In the genomic region with DNA sequence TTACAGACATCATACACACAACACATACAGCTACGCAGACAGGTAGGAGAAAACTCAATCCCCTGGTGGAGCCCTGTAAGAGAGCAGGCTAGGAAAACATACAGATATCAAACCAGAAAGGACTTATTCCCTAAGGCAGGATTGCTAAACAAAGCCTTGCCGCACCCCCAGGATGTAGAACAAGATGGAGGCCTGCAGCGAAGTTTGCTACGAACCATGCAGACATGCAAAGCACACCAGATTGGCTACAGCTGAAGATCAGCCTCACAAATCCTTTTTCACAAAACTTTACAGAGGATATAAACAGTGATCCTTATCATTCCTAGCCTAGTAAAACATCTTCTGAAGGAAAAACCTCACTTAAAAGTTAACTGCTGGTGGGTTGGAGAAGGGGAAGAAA, we compare ENCODE assay signal across 25 cellular contexts. TPM values are rescaled to one million over a fixed set of nuclear protein-coding genes. Genes with fewer than 3 reads are reported as not detected.
DNase-seq lines count a peak whose midpoint lies in the region; ATAC-seq and TF ChIP-seq lines count a peak whose summit lies in the region.
"Had no signal": no experiment of that assay in that cellular context is flagged by ENCODE, and none has a peak within 500 bp of the region (broad histone marks: within the 10 kb centered on the region; RNA-seq: fewer than 3 reads in every experiment).

No MANE protein-coding gene starts in this region.

- H3K4me2 ChIP-seq in mesendoderm (ENCODE audit: low read length) (no peak overlapping the region), smooth muscle cell (peak overlapping the region; percentile 59)

- no peak overlapping the region for H3K4me3 ChIP-seq in endodermal cell (ENCODE audit: low read length)
- H3K4me3 ChIP-seq in mesendoderm (ENCODE audit: low read length), result no peak overlapping the region
- H3K4me3 ChIP-seq in smooth muscle cell, result no peak overlapping the region
- no peak overlapping the region for H3K4me3 ChIP-seq in H7 (ENCODE audit: insufficient read depth, low read depth, low read length)
- no peak overlapping the region for H3K4me3 ChIP-seq in aorta (ENCODE audit: low read length in 2 of 2)
- H3K4me3 ChIP-seq: GM12878 had no signal

- H4K20me1 ChIP-seq in smooth muscle cell (ENCODE audit: low read depth), result no peaks in the 10 kb centered on the region

- no peak overlapping the region for H2BK5ac ChIP-seq in mesendoderm (ENCODE audit: low read length)

- peak overlapping the region; percentile 26 for H3K56ac ChIP-seq in mesendoderm (ENCODE audit: low read length)

- H3K4me1 ChIP-seq in endodermal cell (ENCODE audit: control insufficient read depth, insufficient read depth, low read length) (peaks cover 12% of the 10 kb centered on the region), mesendoderm (ENCODE audit: control insufficient read depth, low read depth, low read length) (peaks cover 4% of the 10 kb centered on the region), smooth muscle cell (ENCODE audit: low read depth) (peaks cover 14% of the 10 kb centered on the region), aorta (ENCODE audit: control insufficient read depth in 1 of 2, insufficient read depth in 2 of 2, low read length in 2 of 2) (no peaks in the 10 kb centered on the region)
- H3K4me1 ChIP-seq: BE2C had no signal

- no peak overlapping the region for H3K4me3 Mint-ChIP-seq in endodermal cell
- H3K4me3 Mint-ChIP-seq: HFFc6 had no signal

- no peak overlapping the region for H2BK120ac ChIP-seq in mesendoderm (ENCODE audit: low read depth, low read length)

- WGBS in endodermal cell (ENCODE audit: insufficient coverage in 1 of 2, insufficient read length in 1 of 2), 2 experiments, result 73 to 90% methylated on average over 3 to 4 of the region's 4 CpGs
- WGBS in mesendoderm (ENCODE audit: extremely low coverage, insufficient coverage, low lambda C conversion rate), result no CpG with 5 or more reads among the region's 4 CpGs
- WGBS in smooth muscle cell (ENCODE audit: low lambda C conversion rate), result 27% methylated on average over 4 of the region's 4 CpGs
- 54 to 85% methylated on average over 4 of the region's 4 CpGs for WGBS in aorta, 2 donors

- TF ChIP-seq CTCF in endodermal cell (conservative IDR thresholded peaks at IDR 0.05) (peak; percentile 31), smooth muscle cell (IDR thresholded peaks at IDR 0.05; ENCODE audit: borderline replicate concordance, insufficient read depth, poor library complexity, severe bottlenecking) (no peak)

- peaks cover 3% of the 10 kb centered on the region for H3K36me3 Mint-ChIP-seq in endodermal cell (ENCODE audit: low read depth)

- H3K4me1 Mint-ChIP-seq in endodermal cell, result peaks cover 30% of the 10 kb centered on the region

- H3K23ac ChIP-seq in mesendoderm (ENCODE audit: low read length), result no peak overlapping the region

- peak overlapping the region; percentile 77 for H2AFZ ChIP-seq in smooth muscle cell (ENCODE audit: low read depth)

- no peak overlapping the region for H4K8ac ChIP-seq in mesendoderm (ENCODE audit: low read depth, low read length)

- no peaks in the 10 kb centered on the region for H3K27me3 ChIP-seq in endodermal cell (ENCODE audit: control insufficient read depth, insufficient read depth, low read length, poor library complexity, severe bottlenecking)
- H3K27me3 ChIP-seq in mesendoderm (ENCODE audit: insufficient read depth, low read length, poor library complexity), result no peaks in the 10 kb centered on the region
- H3K27me3 ChIP-seq in smooth muscle cell (ENCODE audit: low read depth), result no peaks in the 10 kb centered on the region
- H3K27me3 ChIP-seq in H7 (ENCODE audit: control insufficient read depth, insufficient read depth, low read length), result no peaks in the 10 kb centered on the region
- no peaks in the 10 kb centered on the region for H3K27me3 ChIP-seq in aorta (ENCODE audit: control insufficient read depth in 1 of 2, insufficient read depth in 2 of 2, low read length in 1 of 2)
- H3K27me3 ChIP-seq: BE2C had no signal

- no peak overlapping the region for H3K9ac ChIP-seq in endodermal cell (ENCODE audit: extremely low read depth, low read length, poor library complexity, severe bottlenecking)
- no peak overlapping the region for H3K9ac ChIP-seq in mesendoderm (ENCODE audit: low read length)
- no peak overlapping the region for H3K9ac ChIP-seq in smooth muscle cell (ENCODE audit: low read depth)

- intact Hi-C loops in aorta (cut with DNase I), result no loop called here

- no peak overlapping the region for H2BK15ac ChIP-seq in mesendoderm (replicated peaks; ENCODE audit: low read depth)

- H3K79me2 ChIP-seq in mesendoderm (ENCODE audit: control insufficient read depth, insufficient read depth, low read length) (no peaks in the 10 kb centered on the region), smooth muscle cell (ENCODE audit: low read depth) (no peaks in the 10 kb centered on the region)

- H3K27ac Mint-ChIP-seq in endodermal cell, result peak overlapping the region; percentile 37
- H3K27ac Mint-ChIP-seq: CD4-positive, CD25-positive, alpha-beta regulatory T cell; HFFc6 had no signal

- H3K9me3 ChIP-seq in endodermal cell (ENCODE audit: control insufficient read depth, low read length), result peaks cover 18% of the 10 kb centered on the region
- no peaks in the 10 kb centered on the region for H3K9me3 ChIP-seq in smooth muscle cell (replicated peaks; ENCODE audit: low read depth)
- H3K9me3 ChIP-seq in aorta (ENCODE audit: control insufficient read depth, low read length), result no peaks in the 10 kb centered on the region
- H3K9me3 ChIP-seq: BE2C had no signal

- H3K27me3 Mint-ChIP-seq in endodermal cell (ENCODE audit: insufficient read depth), result no peaks in the 10 kb centered on the region

- H3K36me3 ChIP-seq in endodermal cell (ENCODE audit: control insufficient read depth, insufficient read depth, low read length) (no peaks in the 10 kb centered on the region), mesendoderm (ENCODE audit: control insufficient read depth, insufficient read depth, low read length) (no peaks in the 10 kb centered on the region), smooth muscle cell (ENCODE audit: low read depth) (no peaks in the 10 kb centered on the region), H7 (replicated peaks; ENCODE audit: control insufficient read depth, insufficient read depth, low read length) (no peaks in the 10 kb centered on the region; the same call in 1 of the 2 replicates), aorta (ENCODE audit: control insufficient read depth in 1 of 2, insufficient read depth in 2 of 2, low read length in 1 of 2) (no peaks in the 10 kb centered on the region)
- H3K36me3 ChIP-seq: BE2C had no signal

- H3K18ac ChIP-seq in mesendoderm (ENCODE audit: low read length), result no peak overlapping the region

- peak; percentile 3 for DNase-seq in NCI-H82 (lab: John Stamatoyannopoulos, UW)
- no peak for DNase-seq in NCI-H82 treated with DMSO at 0.1 percent for 48 hours (lab: John Stamatoyannopoulos, UW; ENCODE audit: unreplicated experiment)
- DNase-seq in endodermal cell, result no peak
- DNase-seq in mesendoderm, result peak; percentile 44
- no peak for DNase-seq in smooth muscle cell (lab: John Stamatoyannopoulos, UW; ENCODE audit: unreplicated experiment)
- DNase-seq in H7, result no peak
- DNase-seq in aorta, result no peak
- DNase-seq: BE2C; CD4-positive, CD25-positive, alpha-beta regulatory T cell; COR-L47; DMS 273 treated with DMSO at 0.1 percent for 48 hours; HFFc6; IMR-90; NCI-H1417 treated with DMSO at 0.1 percent for 48 hours; NCI-H1930; NCI-H2171; NCI-H526 treated with DMSO at 0.1 percent for 48 hours; OCI-M1; Right ventricle myocardium superior had no signal

- H3F3A ChIP-seq in smooth muscle cell (ENCODE audit: low read depth), result no peaks in the 10 kb centered on the region

- no peaks in the 10 kb centered on the region for H3K79me1 ChIP-seq in mesendoderm (ENCODE audit: low read length)

- no peak overlapping the region for H4K5ac ChIP-seq in mesendoderm (ENCODE audit: low read length)

- no peak overlapping the region for H3K4ac ChIP-seq in mesendoderm (ENCODE audit: low read depth, low read length)

- H3K9me3 Mint-ChIP-seq in endodermal cell, result peaks cover 15% of the 10 kb centered on the region
- H3K9me3 Mint-ChIP-seq: CD4-positive, CD25-positive, alpha-beta regulatory T cell; HFFc6 had no signal

- H3K27ac ChIP-seq in endodermal cell (ENCODE audit: low read depth, low read length) (no peak overlapping the region), mesendoderm (ENCODE audit: low read depth, low read length) (no peak overlapping the region), smooth muscle cell (ENCODE audit: low read depth) (no peak overlapping the region), aorta (ENCODE audit: low read depth in 1 of 2, low read length in 2 of 2) (no peak overlapping the region)
- H3K27ac ChIP-seq: 22Rv1 had no signal

- ATAC-seq in activated CD4-positive, CD25-positive, alpha-beta regulatory T cell treated with anti-CD3 and anti-CD28 coated beads, Interleukin-2, amount 50 U/mL, for 24 hours, result no peak
- ATAC-seq in aorta (ENCODE audit: low FRiP score), result no peak
- ATAC-seq: GM12878 had no signal

- no peak overlapping the region for H2AK5ac ChIP-seq in mesendoderm (ENCODE audit: low read length)

RNA-seq across cellular contexts. Expression of gene C18orf54, which starts 28.3 kb away (rescaled TPM):
- 10 to 100 TPM; 17.8 to 29.5 TPM for total RNA-seq in endodermal cell
- polyA plus RNA-seq in endodermal cell (2013, experiment 1 of 2), result 21.0 TPM
- 22.6 TPM for polyA plus RNA-seq in endodermal cell (2013, experiment 2 of 2)
- polyA plus RNA-seq in mesendoderm (2013, experiment 1 of 2), result 11.7 TPM
- 11.5 TPM for polyA plus RNA-seq in mesendoderm (2013, experiment 2 of 2)
- 9.3 and 12.8 TPM in 2 replicates for total RNA-seq in smooth muscle cell
- 3.4 and 4.9 TPM in 2 replicates for polyA plus RNA-seq in smooth muscle cell
- total RNA-seq in H7 (2014; rRNA removed; shearing (Covaris generic)), result 10.3 and 13.4 TPM in 2 replicates
- total RNA-seq in aorta, result 1 to 10 TPM; 2.3 to 5.5 TPM
- 1 to 10 TPM in 1 of 2 donors, under 1 TPM in 1; 0.50 to 1.4 TPM for polyA plus RNA-seq in aorta

RNA-seq across cellular contexts. Expression of gene STARD6, which starts 28.4 kb away (rescaled TPM):
- not detected for total RNA-seq in endodermal cell
- polyA plus RNA-seq in endodermal cell (2013, experiment 1 of 2), result 0.39 TPM
- not detected for polyA plus RNA-seq in endodermal cell (2013, experiment 2 of 2)
- 0.06 TPM for polyA plus RNA-seq in mesendoderm (2013, experiment 1 of 2)
- 0.04 TPM for polyA plus RNA-seq in mesendoderm (2013, experiment 2 of 2)
- not detected in 2 replicates for total RNA-seq in smooth muscle cell
- not detected in 2 replicates for polyA plus RNA-seq in smooth muscle cell
- not detected in 2 replicates for total RNA-seq in H7 (2014; rRNA removed; shearing (Covaris generic))
- total RNA-seq in aorta, result not detected
- not detected for polyA plus RNA-seq in aorta
- total RNA-seq: CD4-positive, CD25-positive, alpha-beta regulatory T cell; H4; HT-29; IMR-90; M059J; Right ventricle myocardium superior had no signal
- polyA plus RNA-seq: IMR-90 had no signal

Comparison
In these comparisons a context has a peak if more than half of its experiments do, and no peak if none do; other contexts are left out.
1. DNase-seq: peak in NCI-H82 (single experiment) and mesendoderm (single experiment); none in NCI-H82 treated with DMSO at 0.1 percent for 48 hours (single experiment), endodermal cell (single experiment), smooth muscle cell (single experiment), H7 (single experiment) and aorta (0 of 2).